9 cellular contexts compared by ENCODE assay signal in the genomic region with DNA sequence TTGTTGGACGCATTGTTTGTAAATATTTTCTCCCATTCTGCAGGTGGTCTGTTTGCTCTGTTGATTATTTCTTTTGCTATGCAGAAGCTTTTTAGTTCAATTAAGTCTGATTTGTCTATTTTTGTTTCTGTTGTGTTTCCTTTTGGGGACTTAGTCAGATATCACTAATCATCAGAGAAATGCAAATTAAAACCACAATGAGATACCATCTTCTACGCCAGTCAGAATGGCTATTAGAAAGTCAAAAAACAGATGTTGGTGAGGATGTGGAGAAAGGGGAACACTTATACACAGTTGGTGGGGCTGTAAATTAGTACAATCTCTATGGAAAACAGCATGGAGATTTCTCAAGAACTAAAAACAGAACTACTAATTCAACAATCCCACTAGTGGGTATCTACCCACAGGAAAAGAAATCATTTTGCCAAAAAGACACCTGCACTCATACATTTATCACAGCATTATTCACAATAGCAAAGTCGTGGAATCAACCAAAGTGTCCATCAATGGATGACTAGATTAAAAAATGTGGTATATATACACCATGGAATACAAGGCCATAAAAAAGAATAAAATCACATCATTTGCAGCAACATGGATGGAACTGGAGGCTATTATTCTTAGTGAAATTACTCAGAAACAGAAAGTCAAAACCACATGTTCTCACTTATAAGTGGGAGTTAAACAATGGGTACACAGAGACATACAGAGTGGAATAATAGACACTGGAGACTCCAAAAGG.
DNase-seq lines count a peak whose midpoint lies in the region; ATAC-seq lines count a peak whose summit lies in the region.
"Had no signal": no experiment of that assay in that cellular context is flagged by ENCODE, and none has a peak within 500 bp of the region (broad histone marks: within the 10 kb centered on the region; RNA-seq: fewer than 3 reads in every experiment).

No MANE protein-coding gene starts in this region.

- H3K4me3 Mint-ChIP-seq in activated naive CD8-positive, alpha-beta T cell: peak overlapping the region; percentile 23

- no peaks in the 10 kb centered on the region for H3K9me3 Mint-ChIP-seq in activated naive CD8-positive, alpha-beta T cell (ENCODE audit: low read depth)

- peak; percentile 74 for ATAC-seq in GM18520 (IDR thresholded peaks at IDR 0.05; ENCODE audit: unreplicated experiment)
- ATAC-seq in GM21423 (IDR thresholded peaks at IDR 0.05; ENCODE audit: unreplicated experiment): peak; percentile 64
- peak; percentile 70 for ATAC-seq in HG03175 (IDR thresholded peaks at IDR 0.05; ENCODE audit: unreplicated experiment)

- peaks cover 21% of the 10 kb centered on the region for H3K4me1 Mint-ChIP-seq in activated naive CD8-positive, alpha-beta T cell (ENCODE audit: low read depth)

- H3K27me3 Mint-ChIP-seq in activated naive CD8-positive, alpha-beta T cell: no peaks in the 10 kb centered on the region

- H3K27ac Mint-ChIP-seq in activated naive CD8-positive, alpha-beta T cell: peak overlapping the region; percentile 82

- peaks cover 20% of the 10 kb centered on the region for H3K36me3 Mint-ChIP-seq in activated naive CD8-positive, alpha-beta T cell

- DNase-seq in NCI-H748 (lab: John Stamatoyannopoulos, UW; ENCODE audit: unreplicated experiment) (no peak), NCI-H774 (lab: John Stamatoyannopoulos, UW) (no peak), foreskin melanocyte (no peak), NCI-H187 treated with DMSO at 0.1 percent for 48 hours (lab: John Stamatoyannopoulos, UW) (no peak)
- DNase-seq: effector CD8-positive, alpha-beta T cell had no signal
